ENCODE assay signal across 35 cellular contexts in genomic region chr3:48641396-48641795, GRCh38. TPM values are rescaled to one million over a fixed set of nuclear protein-coding genes. Genes with fewer than 3 reads are reported as not detected.
"Had no signal": no experiment of that assay in that cellular context is flagged by ENCODE, and none has a peak within 500 bp of the region (broad histone marks: within the 10 kb centered on the region; RNA-seq: fewer than 3 reads in every experiment).

No MANE protein-coding gene starts in this region.

- H3K9me3 Mint-ChIP-seq: activated CD4-positive, alpha-beta memory T cell treated with anti-CD3 and anti-CD28 coated beads for 36 hours; activated CD4-positive, alpha-beta T cell treated with anti-CD3 and anti-CD28 coated beads, Interleukin-2, amount 10 ng/mL, durations not matched to agents 24 days and 14 days; activated naive CD4-positive, alpha-beta T cell treated with anti-CD3 and anti-CD28 coated beads for 36 hours; activated naive CD4-positive, alpha-beta T cell treated with anti-CD3 and anti-CD28 coated beads, Interleukin-2, amount 50 U/mL, for 24 hours; activated naive CD8-positive, alpha-beta T cell treated with anti-CD3 and anti-CD28 coated beads for 36 hours; activated naive CD8-positive, alpha-beta T cell treated with anti-CD3 and anti-CD28 coated beads, Interleukin-2, amount 50 U/mL, for 24 hours; activated T-helper 1 cell treated with anti-CD3 and anti-CD28 coated beads, Interleukin-12 subunit alpha, Interleukin-12 subunit beta, Interleukin-2, Interleukin-4 antibody, amounts not matched to agents 30 ng/mL and 10 ng/mL and 1 ng/mL, durations not matched to agents 14 hours and 24 hours and 36 hours; activated T-helper 2 cell treated with anti-CD3 and anti-CD28 coated beads, Interferon-gamma antibody, Interleukin-2, Interleukin-4, amounts not matched to agents 10 μg/mL and 5 μg/mL and 100 μg/mL, durations not matched to agents 14 hours and 24 hours and 36 hours had no signal

- DNase-seq: activated CD4-positive, alpha-beta memory T cell treated with anti-CD3 and anti-CD28 coated beads for 36 hours; activated CD4-positive, alpha-beta T cell treated with anti-CD3 and anti-CD28 coated beads for 36 hours; activated CD4-positive, alpha-beta T cell treated with anti-CD3 and anti-CD28 coated beads, Interleukin-2, amount 10 ng/mL, durations not matched to agents 24 days and 14 days; activated CD4-positive, CD25-positive, alpha-beta regulatory T cell; activated CD4-positive, CD25-positive, alpha-beta regulatory T cell treated with anti-CD3 and anti-CD28 coated beads, Interleukin-2, amount 50 U/mL, for 72 hours; activated CD8-positive, alpha-beta memory T cell treated with anti-CD3 and anti-CD28 coated beads, Interleukin-2, amount 10 ng/mL, durations not matched to agents 7 days and 5 days; activated CD8-positive, alpha-beta memory T cell treated with anti-CD3 and anti-CD28 coated beads, Interleukin-2, amount 50 U/mL, for 4 hours; activated CD8-positive, alpha-beta T cell treated with anti-CD3 and anti-CD28 coated beads, Interleukin-2, amount 10 ng/mL, durations not matched to agents 7 days and 5 days; activated effector memory CD4-positive, alpha-beta T cell treated with anti-CD3 and anti-CD28 coated beads, Interleukin-2, amount 50 U/mL, for 16 hours; activated naive CD4-positive, alpha-beta T cell treated with anti-CD3 and anti-CD28 coated beads for 36 hours; activated naive CD8-positive, alpha-beta T cell treated with anti-CD3 and anti-CD28 coated beads for 36 hours; activated naive CD8-positive, alpha-beta T cell treated with anti-CD3 and anti-CD28 coated beads, Interleukin-2, amount 50 U/mL, for 24 hours; activated T-cell treated with anti-CD3 and anti-CD28 coated beads, Interleukin-2, amount 50 U/mL, for 1 hour; activated T-cell treated with anti-CD3 and anti-CD28 coated beads, Interleukin-2, amount 50 U/mL, for 48 hours; adrenal gland; amygdala; aorta; body of pancreas; caudate nucleus; cortex of kidney; effector CD8-positive, alpha-beta T cell; foreskin fibroblast; head of caudate nucleus; T-helper 2 cell had no signal

- H3K36me3 Mint-ChIP-seq: activated naive CD4-positive, alpha-beta T cell treated with anti-CD3 and anti-CD28 coated beads, Interleukin-2, amount 50 U/mL, for 24 hours had no signal

- H3K4me3 Mint-ChIP-seq: activated CD4-positive, alpha-beta memory T cell treated with anti-CD3 and anti-CD28 coated beads for 36 hours; activated CD4-positive, alpha-beta T cell treated with anti-CD3 and anti-CD28 coated beads for 36 hours; activated CD4-positive, alpha-beta T cell treated with anti-CD3 and anti-CD28 coated beads, Interleukin-2, amount 10 ng/mL, durations not matched to agents 24 days and 14 days; activated CD8-positive, alpha-beta memory T cell treated with anti-CD3 and anti-CD28 coated beads, Interleukin-2, amount 10 ng/mL, durations not matched to agents 7 days and 5 days; activated CD8-positive, alpha-beta T cell treated with anti-CD3 and anti-CD28 coated beads, Interleukin-2, amount 10 ng/mL, durations not matched to agents 7 days and 5 days; activated naive CD4-positive, alpha-beta T cell treated with anti-CD3 and anti-CD28 coated beads for 36 hours; activated naive CD4-positive, alpha-beta T cell treated with anti-CD3 and anti-CD28 coated beads, Interleukin-2, amount 50 U/mL, for 24 hours; activated naive CD8-positive, alpha-beta T cell treated with anti-CD3 and anti-CD28 coated beads for 36 hours; activated naive CD8-positive, alpha-beta T cell treated with anti-CD3 and anti-CD28 coated beads, Interleukin-2, amount 50 U/mL, for 24 hours; activated T-helper 1 cell treated with anti-CD3 and anti-CD28 coated beads, Interleukin-12 subunit alpha, Interleukin-12 subunit beta, Interleukin-2, Interleukin-4 antibody, amounts not matched to agents 30 ng/mL and 10 ng/mL and 1 ng/mL, durations not matched to agents 14 hours and 24 hours and 36 hours had no signal

- H3K36me3 ChIP-seq: adrenal gland had no signal

- H3K4me1 Mint-ChIP-seq: activated CD4-positive, alpha-beta T cell treated with anti-CD3 and anti-CD28 coated beads for 36 hours; activated CD8-positive, alpha-beta memory T cell treated with anti-CD3 and anti-CD28 coated beads, Interleukin-2, amount 10 ng/mL, durations not matched to agents 7 days and 5 days; activated naive CD4-positive, alpha-beta T cell treated with anti-CD3 and anti-CD28 coated beads, Interleukin-2, amount 50 U/mL, for 24 hours had no signal

- ATAC-seq: activated CD4-positive, alpha-beta T cell treated with anti-CD3 and anti-CD28 coated beads for 36 hours; activated CD8-positive, alpha-beta memory T cell treated with anti-CD3 and anti-CD28 coated beads, Interleukin-2, amount 10 ng/mL, durations not matched to agents 7 days and 5 days; activated CD8-positive, alpha-beta T cell treated with anti-CD3 and anti-CD28 coated beads, Interleukin-2, amount 10 ng/mL, durations not matched to agents 7 days and 5 days; activated naive CD8-positive, alpha-beta T cell treated with anti-CD3 and anti-CD28 coated beads, Interleukin-2, amount 50 U/mL, for 24 hours; body of pancreas; esophagus mucosa had no signal

- H3K4me3 ChIP-seq: adrenal gland, body of pancreas had no signal

- H3K27me3 ChIP-seq: adrenal gland, body of pancreas had no signal

- H3K27me3 Mint-ChIP-seq: activated CD4-positive, alpha-beta memory T cell treated with anti-CD3 and anti-CD28 coated beads for 36 hours; activated CD4-positive, alpha-beta T cell treated with anti-CD3 and anti-CD28 coated beads for 36 hours; activated CD4-positive, alpha-beta T cell treated with anti-CD3 and anti-CD28 coated beads, Interleukin-2, amount 10 ng/mL, durations not matched to agents 24 days and 14 days; activated CD8-positive, alpha-beta memory T cell treated with anti-CD3 and anti-CD28 coated beads, Interleukin-2, amount 10 ng/mL, durations not matched to agents 7 days and 5 days; activated naive CD4-positive, alpha-beta T cell treated with anti-CD3 and anti-CD28 coated beads, Interleukin-2, amount 50 U/mL, for 24 hours; activated naive CD8-positive, alpha-beta T cell treated with anti-CD3 and anti-CD28 coated beads for 36 hours; activated naive CD8-positive, alpha-beta T cell treated with anti-CD3 and anti-CD28 coated beads, Interleukin-2, amount 50 U/mL, for 24 hours had no signal

- H3K27ac Mint-ChIP-seq: activated CD4-positive, alpha-beta memory T cell treated with anti-CD3 and anti-CD28 coated beads for 36 hours; activated CD4-positive, alpha-beta T cell treated with anti-CD3 and anti-CD28 coated beads for 36 hours; activated CD4-positive, alpha-beta T cell treated with anti-CD3 and anti-CD28 coated beads, Interleukin-2, amount 10 ng/mL, durations not matched to agents 24 days and 14 days; activated CD8-positive, alpha-beta memory T cell treated with anti-CD3 and anti-CD28 coated beads, Interleukin-2, amount 10 ng/mL, durations not matched to agents 7 days and 5 days; activated CD8-positive, alpha-beta T cell treated with anti-CD3 and anti-CD28 coated beads, Interleukin-2, amount 10 ng/mL, durations not matched to agents 7 days and 5 days; activated naive CD4-positive, alpha-beta T cell treated with anti-CD3 and anti-CD28 coated beads for 36 hours; activated naive CD4-positive, alpha-beta T cell treated with anti-CD3 and anti-CD28 coated beads, Interleukin-2, amount 50 U/mL, for 24 hours; activated naive CD8-positive, alpha-beta T cell treated with anti-CD3 and anti-CD28 coated beads for 36 hours; activated naive CD8-positive, alpha-beta T cell treated with anti-CD3 and anti-CD28 coated beads, Interleukin-2, amount 50 U/mL, for 24 hours; activated T-helper 1 cell treated with anti-CD3 and anti-CD28 coated beads, Interleukin-12 subunit alpha, Interleukin-12 subunit beta, Interleukin-2, Interleukin-4 antibody, amounts not matched to agents 30 ng/mL and 10 ng/mL and 1 ng/mL, durations not matched to agents 14 hours and 24 hours and 36 hours had no signal

- H3K9me3 ChIP-seq: adrenal gland, body of pancreas had no signal

- FAIRE-seq: colon, endometrium, endothelial cell of umbilical vein, frontal cortex had no signal

- H3K27ac ChIP-seq: adrenal gland, body of pancreas, epithelial cell of prostate had no signal

RNA-seq across cellular contexts. Expression of gene TMEM89, which starts 19.8 kb away (rescaled TPM):
- total RNA-seq: activated CD8-positive, alpha-beta memory T cell treated with anti-CD3 and anti-CD28 coated beads for 36 hours; activated naive CD4-positive, alpha-beta T cell treated with anti-CD3 and anti-CD28 coated beads for 36 hours; activated naive CD8-positive, alpha-beta T cell treated with anti-CD3 and anti-CD28 coated beads for 36 hours; activated T-helper 1 cell treated with anti-CD3 and anti-CD28 coated beads, Interleukin-12 subunit alpha, Interleukin-12 subunit beta, Interleukin-2, Interleukin-4 antibody, amounts not matched to agents 30 ng/mL and 10 ng/mL and 1 ng/mL, durations not matched to agents 14 hours and 24 hours and 36 hours; adrenal gland; aorta; body of pancreas; endothelial cell of umbilical vein; esophagus mucosa; frontal cortex; T-helper 1 cell treated with Interleukin-12 subunit alpha and Interleukin-12 subunit beta and Interleukin-4 antibody, amounts not matched to agents 30 ng/mL and 1 ng/mL, for 36 hours had no signal
- polyA plus RNA-seq: adrenal gland, endothelial cell of umbilical vein had no signal
